ENCODE assay signal across 2 cellular contexts in genomic region chr7:153401795-153402720, GRCh38.
TF ChIP-seq lines count a peak whose summit lies in the region.

No MANE protein-coding gene starts in this region.

TF ChIP-seq in HEK293, 187 proteins besides CTCF, POLR2A, EP300 and RAD21 (continued from another document):
- TF ChIP-seq EGR2 (tag by site-specific recombination; IDR thresholded peaks at IDR 0.05; ENCODE audit: low read depth) (peak; percentile 58), ZNF394 (tag by site-specific recombination; IDR thresholded peaks at IDR 0.05; ENCODE audit: borderline replicate concordance) (no peak), ZNF660 (tag by site-specific recombination; IDR thresholded peaks at IDR 0.05) (no peak)
- TF ChIP-seq, protein P1, sequence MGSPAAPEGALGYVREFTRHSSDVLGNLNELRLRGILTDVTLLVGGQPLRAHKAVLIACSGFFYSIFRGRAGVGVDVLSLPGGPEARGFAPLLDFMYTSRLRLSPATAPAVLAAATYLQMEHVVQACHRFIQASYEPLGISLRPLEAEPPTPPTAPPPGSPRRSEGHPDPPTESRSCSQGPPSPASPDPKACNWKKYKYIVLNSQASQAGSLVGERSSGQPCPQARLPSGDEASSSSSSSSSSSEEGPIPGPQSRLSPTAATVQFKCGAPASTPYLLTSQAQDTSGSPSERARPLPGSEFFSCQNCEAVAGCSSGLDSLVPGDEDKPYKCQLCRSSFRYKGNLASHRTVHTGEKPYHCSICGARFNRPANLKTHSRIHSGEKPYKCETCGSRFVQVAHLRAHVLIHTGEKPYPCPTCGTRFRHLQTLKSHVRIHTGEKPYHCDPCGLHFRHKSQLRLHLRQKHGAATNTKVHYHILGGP (tag by site-specific recombination; IDR thresholded peaks at IDR 0.05) = no peak

TF ChIP-seq in K562, 482 proteins besides CTCF, POLR2A, EP300 and RAD21 (continued from another document and continues in another):
- TF ChIP-seq, protein P2, sequence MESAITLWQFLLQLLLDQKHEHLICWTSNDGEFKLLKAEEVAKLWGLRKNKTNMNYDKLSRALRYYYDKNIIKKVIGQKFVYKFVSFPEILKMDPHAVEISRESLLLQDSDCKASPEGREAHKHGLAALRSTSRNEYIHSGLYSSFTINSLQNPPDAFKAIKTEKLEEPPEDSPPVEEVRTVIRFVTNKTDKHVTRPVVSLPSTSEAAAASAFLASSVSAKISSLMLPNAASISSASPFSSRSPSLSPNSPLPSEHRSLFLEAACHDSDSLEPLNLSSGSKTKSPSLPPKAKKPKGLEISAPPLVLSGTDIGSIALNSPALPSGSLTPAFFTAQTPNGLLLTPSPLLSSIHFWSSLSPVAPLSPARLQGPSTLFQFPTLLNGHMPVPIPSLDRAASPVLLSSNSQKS (CRISPR knock-in tag; IDR thresholded peaks at IDR 0.05) = 0 out of 2 replicates have a peak, but pooled peaks have one; percentile 53
- TF ChIP-seq EGR1 (conservative IDR thresholded peaks at IDR 0.05) (peak; percentile 35; the same call in 1 of the 2 replicates), MTA1 (IDR thresholded peaks at IDR 0.05; ENCODE audit: borderline replicate concordance) (peak; percentile 55; the same call in 1 of the 2 replicates), PML (IDR thresholded peaks at IDR 0.05; ENCODE audit: low read length) (peak; percentile 24; the same call in 1 of the 2 replicates), RBFOX2 (IDR thresholded peaks at IDR 0.05; ENCODE audit: low read depth, low read length) (peak; percentile 10), ZNF197 (CRISPR knock-in tag; IDR thresholded peaks at IDR 0.05; ENCODE audit: low read depth) (no peak), ERF (CRISPR knock-in tag; IDR thresholded peaks at IDR 0.05) (no peak), CAMTA2 (CRISPR knock-in tag; conservative IDR thresholded peaks at IDR 0.05) (no peak), DACH1 (IDR thresholded peaks at IDR 0.05; ENCODE audit: partially characterized antibody) (peak; percentile 96), TCF7L2 (IDR thresholded peaks at IDR 0.05; ENCODE audit: low read depth, low read length) (no peak), PTTG1 (tag; IDR thresholded peaks at IDR 0.05; ENCODE audit: low read depth) (no peak), IFI16 (CRISPR knock-in tag; IDR thresholded peaks at IDR 0.05) (no peak), SUPT5H (IDR thresholded peaks at IDR 0.05) (peak; percentile 26), POLR2B (IDR thresholded peaks at IDR 0.05; ENCODE audit: low read depth, partially characterized antibody) (peak; percentile 52), RAD51 (IDR thresholded peaks at IDR 0.05; ENCODE audit: borderline replicate concordance, low read depth) (no peak), MEIS2 (IDR thresholded peaks at IDR 0.05; ENCODE audit: partially characterized antibody) (no peak), ZNF696 (CRISPR knock-in tag; conservative IDR thresholded peaks at IDR 0.05) (no peak), SIRT6 (IDR thresholded peaks at IDR 0.05; ENCODE audit: low read depth, low read length) (no peak), SP2 (IDR thresholded peaks at IDR 0.05; ENCODE audit: extremely low read depth, low read depth, low read length, poor library complexity, severe bottlenecking) (no peak), ATF4 (CRISPR knock-in tag; IDR thresholded peaks at IDR 0.05) (no peak), NBN (IDR thresholded peaks at IDR 0.05; ENCODE audit: low read depth) (no peak), NR2C1 (IDR thresholded peaks at IDR 0.05) (no peak), NR2C1 (tag; IDR thresholded peaks at IDR 0.05) (no peak), SMARCA4 (IDR thresholded peaks at IDR 0.05) (no peak), ZNF764 (CRISPR knock-in tag; IDR thresholded peaks at IDR 0.05; ENCODE audit: low read depth) (no peak), CBX8 (IDR thresholded peaks at IDR 0.05; ENCODE audit: borderline replicate concordance, extremely low read depth, low read depth, low read length, poor library complexity, severe bottlenecking) (no peak), CHD4 (IDR thresholded peaks at IDR 0.05; ENCODE audit: insufficient read depth, insufficient replicate concordance, low read depth, low read length, poor library complexity, severe bottlenecking) (no peak), ZNF140 (CRISPR knock-in tag; IDR thresholded peaks at IDR 0.05) (no peak), NCOA2 (IDR thresholded peaks at IDR 0.05; ENCODE audit: partially characterized antibody in 2 of 2) (no peak), SRSF7 (optimal IDR thresholded peaks at IDR 0.05; ENCODE audit: low read depth, low read length) (no peak), NR4A1 (CRISPR knock-in tag; IDR thresholded peaks at IDR 0.05) (no peak), NR4A1 (tag; IDR thresholded peaks at IDR 0.05) (no peak), ASH1L (IDR thresholded peaks at IDR 0.05; ENCODE audit: borderline replicate concordance, low read depth, partially characterized antibody) (no peak), GATA2 (CRISPR knock-in tag; IDR thresholded peaks at IDR 0.05) (0 out of 2 replicates have a peak, but pooled peaks have one; percentile 48), POLR2AphosphoS5 (IDR thresholded peaks at IDR 0.05; ENCODE audit: control insufficient read depth, insufficient read depth, low read depth, low read length) (peak; percentile 73; the same call in 1 of the 2 replicates), CREB3L1 (IDR thresholded peaks at IDR 0.05; ENCODE audit: borderline replicate concordance, low read depth) (no peak), TAF9B (IDR thresholded peaks at IDR 0.05; ENCODE audit: partially characterized antibody) (peak; percentile 46), TAF1 (IDR thresholded peaks at IDR 0.05; ENCODE audit: control insufficient read depth, extremely low read depth, insufficient read depth, low read length, severe bottlenecking) (no peak), CBX3 (IDR thresholded peaks at IDR 0.05; ENCODE audit: borderline replicate concordance in 1 of 2, low read length in 2 of 2) (no peak)
- TF ChIP-seq, protein P3, sequence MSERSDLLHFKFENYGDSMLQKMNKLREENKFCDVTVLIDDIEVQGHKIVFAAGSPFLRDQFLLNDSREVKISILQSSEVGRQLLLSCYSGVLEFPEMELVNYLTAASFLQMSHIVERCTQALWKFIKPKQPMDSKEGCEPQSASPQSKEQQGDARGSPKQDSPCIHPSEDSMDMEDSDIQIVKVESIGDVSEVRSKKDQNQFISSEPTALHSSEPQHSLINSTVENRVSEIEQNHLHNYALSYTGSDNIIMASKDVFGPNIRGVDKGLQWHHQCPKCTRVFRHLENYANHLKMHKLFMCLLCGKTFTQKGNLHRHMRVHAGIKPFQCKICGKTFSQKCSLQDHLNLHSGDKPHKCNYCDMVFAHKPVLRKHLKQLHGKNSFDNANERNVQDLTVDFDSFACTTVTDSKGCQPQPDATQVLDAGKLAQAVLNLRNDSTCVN (CRISPR knock-in tag; IDR thresholded peaks at IDR 0.05) = peak; percentile 86
- TF ChIP-seq, protein P4, sequence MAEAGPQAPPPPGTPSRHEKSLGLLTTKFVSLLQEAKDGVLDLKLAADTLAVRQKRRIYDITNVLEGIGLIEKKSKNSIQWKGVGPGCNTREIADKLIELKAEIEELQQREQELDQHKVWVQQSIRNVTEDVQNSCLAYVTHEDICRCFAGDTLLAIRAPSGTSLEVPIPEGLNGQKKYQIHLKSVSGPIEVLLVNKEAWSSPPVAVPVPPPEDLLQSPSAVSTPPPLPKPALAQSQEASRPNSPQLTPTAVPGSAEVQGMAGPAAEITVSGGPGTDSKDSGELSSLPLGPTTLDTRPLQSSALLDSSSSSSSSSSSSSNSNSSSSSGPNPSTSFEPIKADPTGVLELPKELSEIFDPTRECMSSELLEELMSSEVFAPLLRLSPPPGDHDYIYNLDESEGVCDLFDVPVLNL (CRISPR knock-in tag; IDR thresholded peaks at IDR 0.05; ENCODE audit: low read depth) = no peak
- TF ChIP-seq, protein P5, sequence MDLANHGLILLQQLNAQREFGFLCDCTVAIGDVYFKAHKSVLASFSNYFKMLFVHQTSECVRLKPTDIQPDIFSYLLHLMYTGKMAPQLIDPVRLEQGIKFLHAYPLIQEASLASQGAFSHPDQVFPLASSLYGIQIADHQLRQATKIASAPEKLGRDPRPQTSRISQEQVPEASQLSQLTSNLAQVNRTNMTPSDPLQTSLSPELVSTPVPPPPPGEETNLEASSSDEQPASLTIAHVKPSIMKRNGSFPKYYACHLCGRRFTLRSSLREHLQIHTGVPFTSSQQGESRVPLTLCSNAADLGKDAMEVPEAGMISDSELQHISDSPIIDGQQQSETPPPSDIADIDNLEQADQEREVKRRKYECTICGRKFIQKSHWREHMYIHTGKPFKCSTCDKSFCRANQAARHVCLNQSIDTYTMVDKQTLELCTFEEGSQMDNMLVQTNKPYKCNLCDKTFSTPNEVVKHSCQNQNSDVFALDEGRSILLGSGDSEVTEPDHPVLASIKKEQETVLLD (IDR thresholded peaks at IDR 0.05) = peak; percentile 89
- TF ChIP-seq, protein P6, sequence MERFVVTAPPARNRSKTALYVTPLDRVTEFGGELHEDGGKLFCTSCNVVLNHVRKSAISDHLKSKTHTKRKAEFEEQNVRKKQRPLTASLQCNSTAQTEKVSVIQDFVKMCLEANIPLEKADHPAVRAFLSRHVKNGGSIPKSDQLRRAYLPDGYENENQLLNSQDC (CRISPR knock-in tag; IDR thresholded peaks at IDR 0.05) = no peak
- TF ChIP-seq, protein P7, sequence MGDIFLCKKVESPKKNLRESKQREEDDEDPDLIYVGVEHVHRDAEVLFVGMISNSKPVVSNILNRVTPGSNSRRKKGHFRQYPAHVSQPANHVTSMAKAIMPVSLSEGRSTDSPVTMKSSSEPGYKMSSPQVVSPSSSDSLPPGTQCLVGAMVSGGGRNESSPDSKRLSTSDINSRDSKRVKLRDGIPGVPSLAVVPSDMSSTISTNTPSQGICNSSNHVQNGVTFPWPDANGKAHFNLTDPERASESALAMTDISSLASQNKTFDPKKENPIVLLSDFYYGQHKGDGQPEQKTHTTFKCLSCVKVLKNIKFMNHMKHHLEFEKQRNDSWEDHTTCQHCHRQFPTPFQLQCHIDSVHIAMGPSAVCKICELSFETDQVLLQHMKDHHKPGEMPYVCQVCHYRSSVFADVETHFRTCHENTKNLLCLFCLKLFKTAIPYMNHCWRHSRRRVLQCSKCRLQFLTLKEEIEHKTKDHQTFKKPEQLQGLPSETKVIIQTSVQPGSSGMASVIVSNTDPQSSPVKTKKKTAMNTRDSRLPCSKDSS (IDR thresholded peaks at IDR 0.05; ENCODE audit: low read depth, partially characterized antibody) = no peak
- TF ChIP-seq, protein P8, sequence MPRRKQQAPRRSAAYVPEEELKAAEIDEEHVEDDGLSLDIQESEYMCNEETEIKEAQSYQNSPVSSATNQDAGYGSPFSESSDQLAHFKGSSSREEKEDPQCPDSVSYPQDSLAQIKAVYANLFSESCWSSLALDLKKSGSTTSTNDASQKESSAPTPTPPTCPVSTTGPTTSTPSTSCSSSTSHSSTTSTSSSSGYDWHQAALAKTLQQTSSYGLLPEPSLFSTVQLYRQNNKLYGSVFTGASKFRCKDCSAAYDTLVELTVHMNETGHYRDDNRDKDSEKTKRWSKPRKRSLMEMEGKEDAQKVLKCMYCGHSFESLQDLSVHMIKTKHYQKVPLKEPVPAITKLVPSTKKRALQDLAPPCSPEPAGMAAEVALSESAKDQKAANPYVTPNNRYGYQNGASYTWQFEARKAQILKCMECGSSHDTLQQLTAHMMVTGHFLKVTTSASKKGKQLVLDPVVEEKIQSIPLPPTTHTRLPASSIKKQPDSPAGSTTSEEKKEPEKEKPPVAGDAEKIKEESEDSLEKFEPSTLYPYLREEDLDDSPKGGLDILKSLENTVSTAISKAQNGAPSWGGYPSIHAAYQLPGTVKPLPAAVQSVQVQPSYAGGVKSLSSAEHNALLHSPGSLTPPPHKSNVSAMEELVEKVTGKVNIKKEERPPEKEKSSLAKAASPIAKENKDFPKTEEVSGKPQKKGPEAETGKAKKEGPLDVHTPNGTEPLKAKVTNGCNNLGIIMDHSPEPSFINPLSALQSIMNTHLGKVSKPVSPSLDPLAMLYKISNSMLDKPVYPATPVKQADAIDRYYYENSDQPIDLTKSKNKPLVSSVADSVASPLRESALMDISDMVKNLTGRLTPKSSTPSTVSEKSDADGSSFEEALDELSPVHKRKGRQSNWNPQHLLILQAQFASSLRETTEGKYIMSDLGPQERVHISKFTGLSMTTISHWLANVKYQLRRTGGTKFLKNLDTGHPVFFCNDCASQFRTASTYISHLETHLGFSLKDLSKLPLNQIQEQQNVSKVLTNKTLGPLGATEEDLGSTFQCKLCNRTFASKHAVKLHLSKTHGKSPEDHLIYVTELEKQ (CRISPR knock-in tag; IDR thresholded peaks at IDR 0.05) = no peak
- TF ChIP-seq, protein P9, sequence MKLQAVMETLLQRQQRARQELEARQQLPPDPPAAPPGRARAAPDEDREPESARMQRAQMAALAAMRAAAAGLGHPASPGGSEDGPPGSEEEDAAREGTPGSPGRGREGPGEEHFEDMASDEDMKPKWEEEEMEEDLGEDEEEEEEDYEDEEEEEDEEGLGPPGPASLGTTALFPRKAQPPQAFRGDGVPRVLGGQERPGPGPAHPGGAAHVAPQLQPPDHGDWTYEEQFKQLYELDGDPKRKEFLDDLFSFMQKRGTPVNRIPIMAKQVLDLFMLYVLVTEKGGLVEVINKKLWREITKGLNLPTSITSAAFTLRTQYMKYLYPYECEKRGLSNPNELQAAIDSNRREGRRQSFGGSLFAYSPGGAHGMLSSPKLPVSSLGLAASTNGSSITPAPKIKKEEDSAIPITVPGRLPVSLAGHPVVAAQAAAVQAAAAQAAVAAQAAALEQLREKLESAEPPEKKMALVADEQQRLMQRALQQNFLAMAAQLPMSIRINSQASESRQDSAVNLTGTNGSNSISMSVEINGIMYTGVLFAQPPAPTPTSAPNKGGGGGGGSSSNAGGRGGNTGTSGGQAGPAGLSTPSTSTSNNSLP (IDR thresholded peaks at IDR 0.05; ENCODE audit: borderline replicate concordance, low read depth, low read length) = no peak
